1 cellular context compared by ENCODE assay signal in genomic region chr2:30459140-30459539, GRCh38.
TF ChIP-seq lines count a peak whose summit lies in the region.

No MANE protein-coding gene starts in this region.

TF ChIP-seq in WTC11, 78 proteins besides CTCF, POLR2A, EP300 and RAD21 (continued from another document):
- TF ChIP-seq AR (CRISPR knock-in tag; IDR thresholded peaks at IDR 0.05) (no peak), JAZF1 (CRISPR knock-in tag; IDR thresholded peaks at IDR 0.05) (no peak), JUN (CRISPR knock-in tag; IDR thresholded peaks at IDR 0.05) (no peak), IRF2 (CRISPR knock-in tag; IDR thresholded peaks at IDR 0.05; ENCODE audit: borderline replicate concordance, low read depth) (no peak), CBFB (CRISPR knock-in tag; IDR thresholded peaks at IDR 0.05; ENCODE audit: low read depth) (no peak)
- TF ChIP-seq, protein P1, sequence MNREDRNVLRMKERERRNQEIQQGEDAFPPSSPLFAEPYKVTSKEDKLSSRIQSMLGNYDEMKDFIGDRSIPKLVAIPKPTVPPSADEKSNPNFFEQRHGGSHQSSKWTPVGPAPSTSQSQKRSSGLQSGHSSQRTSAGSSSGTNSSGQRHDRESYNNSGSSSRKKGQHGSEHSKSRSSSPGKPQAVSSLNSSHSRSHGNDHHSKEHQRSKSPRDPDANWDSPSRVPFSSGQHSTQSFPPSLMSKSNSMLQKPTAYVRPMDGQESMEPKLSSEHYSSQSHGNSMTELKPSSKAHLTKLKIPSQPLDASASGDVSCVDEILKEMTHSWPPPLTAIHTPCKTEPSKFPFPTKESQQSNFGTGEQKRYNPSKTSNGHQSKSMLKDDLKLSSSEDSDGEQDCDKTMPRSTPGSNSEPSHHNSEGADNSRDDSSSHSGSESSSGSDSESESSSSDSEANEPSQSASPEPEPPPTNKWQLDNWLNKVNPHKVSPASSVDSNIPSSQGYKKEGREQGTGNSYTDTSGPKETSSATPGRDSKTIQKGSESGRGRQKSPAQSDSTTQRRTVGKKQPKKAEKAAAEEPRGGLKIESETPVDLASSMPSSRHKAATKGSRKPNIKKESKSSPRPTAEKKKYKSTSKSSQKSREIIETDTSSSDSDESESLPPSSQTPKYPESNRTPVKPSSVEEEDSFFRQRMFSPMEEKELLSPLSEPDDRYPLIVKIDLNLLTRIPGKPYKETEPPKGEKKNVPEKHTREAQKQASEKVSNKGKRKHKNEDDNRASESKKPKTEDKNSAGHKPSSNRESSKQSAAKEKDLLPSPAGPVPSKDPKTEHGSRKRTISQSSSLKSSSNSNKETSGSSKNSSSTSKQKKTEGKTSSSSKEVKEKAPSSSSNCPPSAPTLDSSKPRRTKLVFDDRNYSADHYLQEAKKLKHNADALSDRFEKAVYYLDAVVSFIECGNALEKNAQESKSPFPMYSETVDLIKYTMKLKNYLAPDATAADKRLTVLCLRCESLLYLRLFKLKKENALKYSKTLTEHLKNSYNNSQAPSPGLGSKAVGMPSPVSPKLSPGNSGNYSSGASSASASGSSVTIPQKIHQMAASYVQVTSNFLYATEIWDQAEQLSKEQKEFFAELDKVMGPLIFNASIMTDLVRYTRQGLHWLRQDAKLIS (CRISPR knock-in tag; IDR thresholded peaks at IDR 0.05; ENCODE audit: borderline replicate concordance): no peak
- TF ChIP-seq, protein P2, sequence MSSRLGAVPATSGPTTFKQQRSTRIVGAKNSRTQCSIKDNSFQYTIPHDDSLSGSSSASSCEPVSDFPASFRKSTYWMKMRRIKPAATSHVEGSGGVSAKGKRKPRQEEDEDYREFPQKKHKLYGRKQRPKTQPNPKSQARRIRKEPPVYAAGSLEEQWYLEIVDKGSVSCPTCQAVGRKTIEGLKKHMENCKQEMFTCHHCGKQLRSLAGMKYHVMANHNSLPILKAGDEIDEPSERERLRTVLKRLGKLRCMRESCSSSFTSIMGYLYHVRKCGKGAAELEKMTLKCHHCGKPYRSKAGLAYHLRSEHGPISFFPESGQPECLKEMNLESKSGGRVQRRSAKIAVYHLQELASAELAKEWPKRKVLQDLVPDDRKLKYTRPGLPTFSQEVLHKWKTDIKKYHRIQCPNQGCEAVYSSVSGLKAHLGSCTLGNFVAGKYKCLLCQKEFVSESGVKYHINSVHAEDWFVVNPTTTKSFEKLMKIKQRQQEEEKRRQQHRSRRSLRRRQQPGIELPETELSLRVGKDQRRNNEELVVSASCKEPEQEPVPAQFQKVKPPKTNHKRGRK (CRISPR knock-in tag; IDR thresholded peaks at IDR 0.05; ENCODE audit: borderline replicate concordance): no peak
